ENCODE assay signal across 25 cellular contexts in the genomic region with DNA sequence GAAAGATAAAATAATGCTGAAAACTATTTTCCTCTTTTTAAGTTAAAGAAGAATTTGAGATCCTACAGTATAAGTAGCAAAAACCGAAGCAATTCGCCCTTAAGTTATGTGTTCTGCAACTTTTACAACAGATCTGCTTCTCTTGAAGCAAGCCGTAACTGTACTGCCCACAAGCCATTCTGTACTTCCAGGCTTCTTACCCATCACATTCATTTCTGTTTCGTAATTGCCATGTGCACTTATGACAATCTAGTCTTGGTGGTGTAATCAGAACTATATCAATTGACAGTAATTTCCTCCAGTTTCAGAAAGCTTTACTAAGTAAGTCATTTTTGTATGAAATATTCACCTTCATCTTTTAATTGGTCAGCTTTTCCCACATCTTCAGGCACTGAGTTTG.
"Had no signal": no experiment of that assay in that cellular context is flagged by ENCODE, and none has a peak within 500 bp of the region (broad histone marks: within the 10 kb centered on the region; RNA-seq: fewer than 3 reads in every experiment).

No MANE protein-coding gene starts in this region.

- H3K36me3 ChIP-seq: colonic mucosa, neural progenitor cell, ovary had no signal

- H3K4me1 Mint-ChIP-seq: brain, naive B cell, neural progenitor cell had no signal

- H3K27ac Mint-ChIP-seq: activated naive CD8-positive, alpha-beta T cell treated with anti-CD3 and anti-CD28 coated beads for 36 hours; activated T-cell treated with anti-CD3 and anti-CD28 coated beads, Interleukin-2, amount 50 U/mL, for 72 hours; brain; endodermal cell; neural progenitor cell; stimulated activated naive CD8-positive, alpha-beta T cell treated with anti-CD3 and anti-CD28 coated beads, Interleukin-15, Interleukin-2, amounts not matched to agents 100 ng/mL and 50 ng/mL, for 24 hours; T-helper 1 cell treated with Interleukin-12 subunit alpha and Interleukin-12 subunit beta and Interleukin-4 antibody, amounts not matched to agents 30 μg/mL and 1 μg/mL, for 36 hours had no signal

- H3K27me3 Mint-ChIP-seq: activated naive CD8-positive, alpha-beta T cell treated with anti-CD3 and anti-CD28 coated beads for 36 hours; brain; naive B cell; stimulated activated naive CD8-positive, alpha-beta T cell treated with anti-CD3 and anti-CD28 coated beads, Interleukin-15, Interleukin-2, amounts not matched to agents 100 ng/mL and 50 ng/mL, for 24 hours had no signal

- H3K4me3 ChIP-seq: colonic mucosa, mucosa of descending colon, neural progenitor cell, ovary, psoas muscle, skin epidermis, vagina had no signal

- H3K9ac ChIP-seq: neural progenitor cell had no signal

- H3K4me3 Mint-ChIP-seq: activated naive CD8-positive, alpha-beta T cell treated with anti-CD3 and anti-CD28 coated beads for 36 hours; activated T-cell treated with anti-CD3 and anti-CD28 coated beads, Interleukin-2, amount 50 U/mL, for 72 hours; brain; endodermal cell; naive B cell; neural progenitor cell; stimulated activated naive CD8-positive, alpha-beta T cell treated with anti-CD3 and anti-CD28 coated beads, Interleukin-15, Interleukin-2, amounts not matched to agents 100 ng/mL and 50 ng/mL, for 24 hours; T-helper 1 cell treated with Interleukin-12 subunit alpha and Interleukin-12 subunit beta and Interleukin-4 antibody, amounts not matched to agents 30 μg/mL and 1 μg/mL, for 36 hours had no signal

- ATAC-seq: activated T-cell treated with anti-CD3 and anti-CD28 coated beads, Interleukin-2, amount 50 U/mL, for 72 hours; left cardiac atrium; mucosa of descending colon; psoas muscle; right cardiac atrium had no signal

- DNase-seq: activated CD4-positive, alpha-beta T cell treated with anti-CD3 and anti-CD28 coated beads for 1 hour; activated CD4-positive, alpha-beta T cell treated with anti-CD3 and anti-CD28 coated beads, Interleukin-2, amount 50 U/mL, for 4 hours; activated gamma-delta T cell; activated naive CD8-positive, alpha-beta T cell treated with anti-CD3 and anti-CD28 coated beads for 36 hours; activated T-cell treated with anti-CD3 and anti-CD28 coated beads, Interleukin-2, amount 50 U/mL, for 72 hours; anterior cingulate cortex; colonic mucosa; endodermal cell; left cardiac atrium; mesenchymal stem cell; mucosa of descending colon; naive B cell; ovary; psoas muscle; right cardiac atrium; stimulated activated CD4-positive, alpha-beta T cell treated with anti-CD3 and anti-CD28 coated beads, Interleukin-2, amount 100 ng/mL, for 48 hours; trophoblast cell; WERI-Rb-1 had no signal

- H3K27ac ChIP-seq: colonic mucosa, epithelial cell of prostate, neural progenitor cell, ovary, psoas muscle, skin epidermis, vagina, WERI-Rb-1 had no signal

- H3K27me3 ChIP-seq: colonic mucosa, neural progenitor cell, ovary, vagina had no signal

- H2AFZ ChIP-seq: neural progenitor cell had no signal

- H3K4me1 ChIP-seq: colonic mucosa, neural progenitor cell, psoas muscle, vagina had no signal

- H3K9me3 Mint-ChIP-seq: activated naive CD8-positive, alpha-beta T cell treated with anti-CD3 and anti-CD28 coated beads for 36 hours; activated T-cell treated with anti-CD3 and anti-CD28 coated beads, Interleukin-2, amount 50 U/mL, for 72 hours; brain; endodermal cell; naive B cell; neural progenitor cell; stimulated activated naive CD8-positive, alpha-beta T cell treated with anti-CD3 and anti-CD28 coated beads, Interleukin-15, Interleukin-2, amounts not matched to agents 100 ng/mL and 50 ng/mL, for 24 hours; T-helper 1 cell treated with Interleukin-12 subunit alpha and Interleukin-12 subunit beta and Interleukin-4 antibody, amounts not matched to agents 30 μg/mL and 1 μg/mL, for 36 hours had no signal

- H3K9me3 ChIP-seq: colonic mucosa, mucosa of descending colon, ovary, psoas muscle, vagina had no signal

- H3K4me2 ChIP-seq: neural progenitor cell had no signal
